ENCODE assay signal across 2 cellular contexts in the genomic region with DNA sequence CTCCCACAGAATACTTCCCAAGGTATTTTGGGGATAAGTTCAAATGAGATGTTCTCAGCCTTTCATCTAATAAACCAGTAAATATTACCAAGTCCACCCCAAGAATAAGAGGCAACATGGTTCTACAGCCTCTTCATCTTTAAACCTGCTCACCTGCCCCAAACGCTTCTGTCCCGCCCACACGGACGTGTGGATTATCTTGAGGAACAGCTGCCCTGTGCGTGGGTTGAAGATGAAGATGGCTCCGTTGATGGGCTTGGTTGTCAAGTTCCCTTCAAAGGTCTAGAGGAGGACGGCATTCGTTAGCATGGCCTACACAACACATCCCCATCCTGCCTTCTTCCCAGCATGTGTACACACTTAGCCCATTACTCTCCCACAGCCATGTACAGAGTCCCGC.
TF ChIP-seq lines count a peak whose summit lies in the region.

No MANE protein-coding gene starts in this region.

TF ChIP-seq in GM12891, 5 proteins besides CTCF, POLR2A, EP300 and RAD21:
- TF ChIP-seq PAX5 (IDR thresholded peaks at IDR 0.05; ENCODE audit: insufficient read depth, low read length, severe bottlenecking) (no peak), POU2F2 (IDR thresholded peaks at IDR 0.05; ENCODE audit: low read depth, low read length) (no peak)

TF ChIP-seq in GM12878, 131 proteins besides CTCF, POLR2A, EP300 and RAD21:
- TF ChIP-seq, protein P1, sequence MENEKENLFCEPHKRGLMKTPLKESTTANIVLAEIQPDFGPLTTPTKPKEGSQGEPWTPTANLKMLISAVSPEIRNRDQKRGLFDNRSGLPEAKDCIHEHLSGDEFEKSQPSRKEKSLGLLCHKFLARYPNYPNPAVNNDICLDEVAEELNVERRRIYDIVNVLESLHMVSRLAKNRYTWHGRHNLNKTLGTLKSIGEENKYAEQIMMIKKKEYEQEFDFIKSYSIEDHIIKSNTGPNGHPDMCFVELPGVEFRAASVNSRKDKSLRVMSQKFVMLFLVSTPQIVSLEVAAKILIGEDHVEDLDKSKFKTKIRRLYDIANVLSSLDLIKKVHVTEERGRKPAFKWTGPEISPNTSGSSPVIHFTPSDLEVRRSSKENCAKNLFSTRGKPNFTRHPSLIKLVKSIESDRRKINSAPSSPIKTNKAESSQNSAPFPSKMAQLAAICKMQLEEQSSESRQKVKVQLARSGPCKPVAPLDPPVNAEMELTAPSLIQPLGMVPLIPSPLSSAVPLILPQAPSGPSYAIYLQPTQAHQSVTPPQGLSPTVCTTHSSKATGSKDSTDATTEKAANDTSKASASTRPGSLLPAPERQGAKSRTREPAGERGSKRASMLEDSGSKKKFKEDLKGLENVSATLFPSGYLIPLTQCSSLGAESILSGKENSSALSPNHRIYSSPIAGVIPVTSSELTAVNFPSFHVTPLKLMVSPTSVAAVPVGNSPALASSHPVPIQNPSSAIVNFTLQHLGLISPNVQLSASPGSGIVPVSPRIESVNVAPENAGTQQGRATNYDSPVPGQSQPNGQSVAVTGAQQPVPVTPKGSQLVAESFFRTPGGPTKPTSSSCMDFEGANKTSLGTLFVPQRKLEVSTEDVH (IDR thresholded peaks at IDR 0.05; ENCODE audit: low read depth, partially characterized antibody): no peak
- no peak for TF ChIP-seq NBN (IDR thresholded peaks at IDR 0.05)
- no peak for TF ChIP-seq FOXM1 (IDR thresholded peaks at IDR 0.05; ENCODE audit: low read depth, low read length)
- no peak for TF ChIP-seq PAX8 (IDR thresholded peaks at IDR 0.05)
- TF ChIP-seq BHLHE40 (IDR thresholded peaks at IDR 0.05; ENCODE audit: borderline replicate concordance in 1 of 2, low read depth in 2 of 2, low read length in 1 of 2): no peak
- TF ChIP-seq, protein P2, sequence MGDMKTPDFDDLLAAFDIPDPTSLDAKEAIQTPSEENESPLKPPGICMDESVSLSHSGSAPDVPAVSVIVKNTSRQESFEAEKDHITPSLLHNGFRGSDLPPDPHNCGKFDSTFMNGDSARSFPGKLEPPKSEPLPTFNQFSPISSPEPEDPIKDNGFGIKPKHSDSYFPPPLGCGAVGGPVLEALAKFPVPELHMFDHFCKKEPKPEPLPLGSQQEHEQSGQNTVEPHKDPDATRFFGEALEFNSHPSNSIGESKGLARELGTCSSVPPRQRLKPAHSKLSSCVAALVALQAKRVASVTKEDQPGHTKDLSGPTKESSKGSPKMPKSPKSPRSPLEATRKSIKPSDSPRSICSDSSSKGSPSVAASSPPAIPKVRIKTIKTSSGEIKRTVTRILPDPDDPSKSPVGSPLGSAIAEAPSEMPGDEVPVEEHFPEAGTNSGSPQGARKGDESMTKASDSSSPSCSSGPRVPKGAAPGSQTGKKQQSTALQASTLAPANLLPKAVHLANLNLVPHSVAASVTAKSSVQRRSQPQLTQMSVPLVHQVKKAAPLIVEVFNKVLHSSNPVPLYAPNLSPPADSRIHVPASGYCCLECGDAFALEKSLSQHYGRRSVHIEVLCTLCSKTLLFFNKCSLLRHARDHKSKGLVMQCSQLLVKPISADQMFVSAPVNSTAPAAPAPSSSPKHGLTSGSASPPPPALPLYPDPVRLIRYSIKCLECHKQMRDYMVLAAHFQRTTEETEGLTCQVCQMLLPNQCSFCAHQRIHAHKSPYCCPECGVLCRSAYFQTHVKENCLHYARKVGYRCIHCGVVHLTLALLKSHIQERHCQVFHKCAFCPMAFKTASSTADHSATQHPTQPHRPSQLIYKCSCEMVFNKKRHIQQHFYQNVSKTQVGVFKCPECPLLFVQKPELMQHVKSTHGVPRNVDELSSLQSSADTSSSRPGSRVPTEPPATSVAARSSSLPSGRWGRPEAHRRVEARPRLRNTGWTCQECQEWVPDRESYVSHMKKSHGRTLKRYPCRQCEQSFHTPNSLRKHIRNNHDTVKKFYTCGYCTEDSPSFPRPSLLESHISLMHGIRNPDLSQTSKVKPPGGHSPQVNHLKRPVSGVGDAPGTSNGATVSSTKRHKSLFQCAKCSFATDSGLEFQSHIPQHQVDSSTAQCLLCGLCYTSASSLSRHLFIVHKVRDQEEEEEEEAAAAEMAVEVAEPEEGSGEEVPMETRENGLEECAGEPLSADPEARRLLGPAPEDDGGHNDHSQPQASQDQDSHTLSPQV (IDR thresholded peaks at IDR 0.05): no peak
- TF ChIP-seq CBFB (IDR thresholded peaks at IDR 0.05; ENCODE audit: low read depth): no peak
- no peak for TF ChIP-seq ZNF384 (IDR thresholded peaks at IDR 0.05; ENCODE audit: borderline replicate concordance, low read depth, low read length)
- TF ChIP-seq, protein P3, sequence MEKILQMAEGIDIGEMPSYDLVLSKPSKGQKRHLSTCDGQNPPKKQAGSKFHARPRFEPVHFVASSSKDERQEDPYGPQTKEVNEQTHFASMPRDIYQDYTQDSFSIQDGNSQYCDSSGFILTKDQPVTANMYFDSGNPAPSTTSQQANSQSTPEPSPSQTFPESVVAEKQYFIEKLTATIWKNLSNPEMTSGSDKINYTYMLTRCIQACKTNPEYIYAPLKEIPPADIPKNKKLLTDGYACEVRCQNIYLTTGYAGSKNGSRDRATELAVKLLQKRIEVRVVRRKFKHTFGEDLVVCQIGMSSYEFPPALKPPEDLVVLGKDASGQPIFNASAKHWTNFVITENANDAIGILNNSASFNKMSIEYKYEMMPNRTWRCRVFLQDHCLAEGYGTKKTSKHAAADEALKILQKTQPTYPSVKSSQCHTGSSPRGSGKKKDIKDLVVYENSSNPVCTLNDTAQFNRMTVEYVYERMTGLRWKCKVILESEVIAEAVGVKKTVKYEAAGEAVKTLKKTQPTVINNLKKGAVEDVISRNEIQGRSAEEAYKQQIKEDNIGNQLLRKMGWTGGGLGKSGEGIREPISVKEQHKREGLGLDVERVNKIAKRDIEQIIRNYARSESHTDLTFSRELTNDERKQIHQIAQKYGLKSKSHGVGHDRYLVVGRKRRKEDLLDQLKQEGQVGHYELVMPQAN (conservative IDR thresholded peaks at IDR 0.05): no peak
- no peak for TF ChIP-seq SMAD5 (IDR thresholded peaks at IDR 0.05; ENCODE audit: low read depth)
- no peak for TF ChIP-seq CHD1 (IDR thresholded peaks at IDR 0.05; ENCODE audit: low read depth, low read length)
- TF ChIP-seq, protein P4, sequence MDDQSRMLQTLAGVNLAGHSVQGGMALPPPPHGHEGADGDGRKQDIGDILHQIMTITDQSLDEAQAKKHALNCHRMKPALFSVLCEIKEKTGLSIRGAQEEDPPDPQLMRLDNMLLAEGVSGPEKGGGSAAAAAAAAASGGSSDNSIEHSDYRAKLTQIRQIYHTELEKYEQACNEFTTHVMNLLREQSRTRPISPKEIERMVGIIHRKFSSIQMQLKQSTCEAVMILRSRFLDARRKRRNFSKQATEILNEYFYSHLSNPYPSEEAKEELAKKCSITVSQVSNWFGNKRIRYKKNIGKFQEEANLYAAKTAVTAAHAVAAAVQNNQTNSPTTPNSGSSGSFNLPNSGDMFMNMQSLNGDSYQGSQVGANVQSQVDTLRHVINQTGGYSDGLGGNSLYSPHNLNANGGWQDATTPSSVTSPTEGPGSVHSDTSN (IDR thresholded peaks at IDR 0.05; ENCODE audit: insufficient replicate concordance, low read depth, low read length): no peak
- TF ChIP-seq DPF2 (IDR thresholded peaks at IDR 0.05): no peak
- TF ChIP-seq MXI1 (IDR thresholded peaks at IDR 0.05; ENCODE audit: low read depth, low read length): no peak
- no peak for TF ChIP-seq HDAC6 (IDR thresholded peaks at IDR 0.05; ENCODE audit: unreplicated experiment)
